In the genomic region with DNA sequence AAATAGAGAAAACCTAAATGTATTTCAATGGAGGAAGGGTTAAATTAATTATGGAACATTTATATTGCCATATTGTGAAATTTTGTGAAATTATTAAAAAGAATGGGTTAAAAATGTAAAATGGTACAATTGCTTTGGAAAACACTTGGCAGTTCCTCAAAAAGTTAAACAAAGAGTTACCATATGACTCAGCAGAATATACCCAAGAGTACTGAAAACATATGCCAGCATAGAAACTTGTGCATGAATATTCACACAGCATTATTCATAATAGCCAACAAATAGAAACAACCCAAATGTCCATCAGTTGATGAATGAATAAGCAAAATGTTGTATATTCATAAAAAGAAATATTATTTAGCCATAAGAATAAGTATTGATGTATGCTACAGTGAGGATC, we compare ENCODE assay signal across 27 cellular contexts.
A peak's percentile ranks its signal among the peaks of the same experiment; 100 is the strongest.
DNase-seq lines count a peak whose midpoint lies in the region; ATAC-seq and TF ChIP-seq lines count a peak whose summit lies in the region.
"Had no signal": no experiment of that assay in that cellular context is flagged by ENCODE, and none has a peak within 500 bp of the region (broad histone marks: within the 10 kb centered on the region; RNA-seq: fewer than 3 reads in every experiment).

No MANE protein-coding gene starts in this region.

- H2BK15ac ChIP-seq in IMR-90 (ENCODE audit: low read depth, low read length): no peak overlapping the region

- no peak overlapping the region for H2BK5ac ChIP-seq in IMR-90 (ENCODE audit: low read depth, low read length, poor library complexity, severe bottlenecking)

- intact Hi-C loops in IMR-90 (cut with micrococcal nuclease) (no loop called here), right cardiac atrium (cut with DNase I) (no loop called here)

- TF ChIP-seq CTCF in IMR-90 (conservative IDR thresholded peaks at IDR 0.05; ENCODE audit: low read depth, low read length): no peak
- no peak for TF ChIP-seq CTCF in fibroblast of pulmonary artery (IDR thresholded peaks at IDR 0.05; ENCODE audit: low read length, missing control alignments)

- no peak overlapping the region for H4K8ac ChIP-seq in IMR-90 (ENCODE audit: low read depth in 2 of 2, low read length in 2 of 2)

- no peak overlapping the region for H3K23ac ChIP-seq in IMR-90 (ENCODE audit: low read depth, low read length)

- no peak overlapping the region for H3K18ac ChIP-seq in IMR-90 (ENCODE audit: low read depth, low read length)

- CTCF ChIA-PET in IMR-90 (lab: Yijun Ruan, JAX): no interaction called here

- H3K9me1 ChIP-seq in IMR-90 (ENCODE audit: insufficient read depth, low read length): no peaks in the 10 kb centered on the region

- in situ Hi-C loops in IMR-90 (cut with MboI; ENCODE audit: low sequenced_read_pairs): no loop called here

- no peaks in the 10 kb centered on the region for H4K20me1 ChIP-seq in IMR-90 (ENCODE audit: insufficient read depth, low read length)

- BruUV-seq in IMR-90 (replicated peaks; lab: Mats Ljungman, UMichigan): no TSS peak

- H3K4me2 ChIP-seq in IMR-90 (ENCODE audit: low read depth, low read length): no peak overlapping the region

- no peaks in the 10 kb centered on the region for H3K4me1 ChIP-seq in IMR-90 (ENCODE audit: control insufficient read depth, insufficient read depth, low read length)
- peaks cover 10% of the 10 kb centered on the region for H3K4me1 ChIP-seq in right cardiac atrium (ENCODE audit: control insufficient read depth, insufficient read depth, low read length)
- H3K4me1 ChIP-seq: vagina had no signal

- H4K5ac ChIP-seq in IMR-90 (ENCODE audit: low read depth, low read length): no peak overlapping the region

- H2BK120ac ChIP-seq in IMR-90 (ENCODE audit: low read depth, low read length): no peak overlapping the region

- no peak overlapping the region for H2AFZ ChIP-seq in IMR-90 (replicated peaks; ENCODE audit: low read length, poor library complexity)

- no peaks in the 10 kb centered on the region for H3K79me1 ChIP-seq in IMR-90 (ENCODE audit: low read depth in 1 of 2, low read length in 2 of 2)

- no peak overlapping the region for H2AK5ac ChIP-seq in IMR-90 (ENCODE audit: low read depth, low read length)

- H3K9ac ChIP-seq in IMR-90 (ENCODE audit: low read depth, low read length): no peak overlapping the region

- H2BK20ac ChIP-seq in IMR-90 (ENCODE audit: low read depth, low read length): no peak overlapping the region

- no peak for ATAC-seq in IMR-90 (ENCODE audit: low read depth)
- ATAC-seq in right cardiac atrium: no peak
- no peak for ATAC-seq in esophagus mucosa
- no peak for ATAC-seq in GM18868 (IDR thresholded peaks at IDR 0.05; ENCODE audit: unreplicated experiment)
- ATAC-seq: left ventricle myocardium superior; naive thymus-derived CD8-positive, alpha-beta T cell had no signal

- H3K36me3 ChIP-seq in IMR-90 (ENCODE audit: control insufficient read depth, insufficient read depth, low read length): no peaks in the 10 kb centered on the region
- H3K36me3 ChIP-seq: thoracic aorta, vagina had no signal

- H2AK9ac ChIP-seq in IMR-90 (replicated peaks; ENCODE audit: low read depth, low read length, poor library complexity): no peak overlapping the region

- no peak overlapping the region for H4K91ac ChIP-seq in IMR-90 (ENCODE audit: insufficient read depth, low read depth, low read length)

- H3K9me3 ChIP-seq in IMR-90 (ENCODE audit: control insufficient read depth, insufficient read depth, low read length): no peaks in the 10 kb centered on the region
- H3K9me3 ChIP-seq in right cardiac atrium (ENCODE audit: control insufficient read depth, low read length): no peaks in the 10 kb centered on the region
- H3K9me3 ChIP-seq: thoracic aorta, vagina had no signal

- POLR2A ChIA-PET in IMR-90 (lab: Charles Lee; ENCODE audit: unreplicated experiment): no interaction called here

- TF ChIP-seq POLR2A in IMR-90 (IDR thresholded peaks at IDR 0.05; ENCODE audit: low read depth, low read length): no peak

- dilution Hi-C loops in IMR-90 (cut with HindIII; ENCODE audit: low sequenced_read_pairs, unreplicated experiment): no loop called here

- no peak overlapping the region for H3K27ac ChIP-seq in IMR-90 (ENCODE audit: insufficient read depth, low read length)
- H3K27ac ChIP-seq in right cardiac atrium (ENCODE audit: low read length): no peak overlapping the region
- H3K27ac ChIP-seq: dorsolateral prefrontal cortex, epithelial cell of prostate, RWPE1, thoracic aorta, vagina had no signal

- H3K4ac ChIP-seq in IMR-90 (ENCODE audit: low read depth, low read length): no peak overlapping the region

- TF ChIP-seq RAD21 in IMR-90 (IDR thresholded peaks at IDR 0.05; ENCODE audit: low read length): no peak

- no peak overlapping the region for H3K14ac ChIP-seq in IMR-90 (replicated peaks; ENCODE audit: low read depth, low read length)

- H3K4me3 ChIP-seq in IMR-90 (ENCODE audit: insufficient read depth, low read depth, low read length): no peak overlapping the region
- no peak overlapping the region for H3K4me3 ChIP-seq in fibroblast of pulmonary artery (replicated peaks; ENCODE audit: low read depth, low read length)
- H3K4me3 ChIP-seq in right cardiac atrium (ENCODE audit: low read length): no peak overlapping the region
- H3K4me3 ChIP-seq: dorsolateral prefrontal cortex, thoracic aorta, vagina had no signal

- H3K56ac ChIP-seq in IMR-90 (ENCODE audit: extremely low read depth, insufficient read depth, low read length): no peak overlapping the region

- peak; percentile 34 for DNase-seq in CD1c-positive myeloid dendritic cell (ENCODE audit: extremely low spot score)
- DNase-seq in IMR-90: no peak
- DNase-seq in astrocyte of the hippocampus (ENCODE audit: low read depth, low spot score): peak; percentile 25
- peak; percentile 79 for DNase-seq in fibroblast of pulmonary artery (ENCODE audit: low read depth)
- no peak for DNase-seq in right cardiac atrium
- DNase-seq: activated B cell treated with CpG ODN at 0.5 μM for 24 hours; activated naive CD4-positive, alpha-beta T cell treated with anti-CD3 and anti-CD28 coated beads, Interleukin-2, amount 50 U/mL, for 16 hours; anterior cingulate cortex; CD4-positive, alpha-beta T cell; central memory CD4-positive, alpha-beta T cell; dorsolateral prefrontal cortex; GOT3; left ventricle myocardium superior; naive thymus-derived CD8-positive, alpha-beta T cell; NCI-H1092 treated with DMSO at 0.1 percent for 48 hours; NCI-H1930; NCI-H2227 treated with DMSO at 0.1 percent for 48 hours; NCI-H69; stimulated activated CD4-positive, alpha-beta T cell treated with anti-CD3 and anti-CD28 coated beads, Interleukin-4, amount 100 ng/mL, for 4 hours; stimulated activated naive CD4-positive, alpha-beta T cell; T-helper 9 cell had no signal

- no peaks in the 10 kb centered on the region for H3K27me3 ChIP-seq in IMR-90 (ENCODE audit: control insufficient read depth, insufficient read depth, low read length)
- H3K27me3 ChIP-seq in right cardiac atrium (ENCODE audit: control insufficient read depth, insufficient read depth): no peaks in the 10 kb centered on the region
- H3K27me3 ChIP-seq: dorsolateral prefrontal cortex, vagina had no signal

TF ChIP-seq in IMR-90, 13 proteins besides CTCF, POLR2A, EP300 and RAD21:
- TF ChIP-seq MXI1 (IDR thresholded peaks at IDR 0.05; ENCODE audit: borderline replicate concordance, low read depth, low read length): no peak
- no peak for TF ChIP-seq MAZ (IDR thresholded peaks at IDR 0.05; ENCODE audit: borderline replicate concordance, low read depth, low read length)
- no peak for TF ChIP-seq BHLHE40 (IDR thresholded peaks at IDR 0.05; ENCODE audit: low read depth, low read length)
- TF ChIP-seq RFX5 (IDR thresholded peaks at IDR 0.05; ENCODE audit: low read depth, low read length): no peak
- no peak for TF ChIP-seq FOS (IDR thresholded peaks at IDR 0.05; ENCODE audit: low read depth, low read length)
- TF ChIP-seq NFE2L2 (IDR thresholded peaks at IDR 0.05; ENCODE audit: low read depth, low read length): peak; percentile 71
- no peak for TF ChIP-seq CHD1 (IDR thresholded peaks at IDR 0.05; ENCODE audit: low read depth, low read length)
- no peak for TF ChIP-seq CEBPB (IDR thresholded peaks at IDR 0.05; ENCODE audit: low read depth, low read length)
- TF ChIP-seq, protein P1, sequence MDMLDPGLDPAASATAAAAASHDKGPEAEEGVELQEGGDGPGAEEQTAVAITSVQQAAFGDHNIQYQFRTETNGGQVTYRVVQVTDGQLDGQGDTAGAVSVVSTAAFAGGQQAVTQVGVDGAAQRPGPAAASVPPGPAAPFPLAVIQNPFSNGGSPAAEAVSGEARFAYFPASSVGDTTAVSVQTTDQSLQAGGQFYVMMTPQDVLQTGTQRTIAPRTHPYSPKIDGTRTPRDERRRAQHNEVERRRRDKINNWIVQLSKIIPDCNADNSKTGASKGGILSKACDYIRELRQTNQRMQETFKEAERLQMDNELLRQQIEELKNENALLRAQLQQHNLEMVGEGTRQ (IDR thresholded peaks at IDR 0.05; ENCODE audit: low read depth, low read length): no peak
- TF ChIP-seq SMC3 (IDR thresholded peaks at IDR 0.05; ENCODE audit: low read depth, low read length): no peak
- TF ChIP-seq, protein P2, sequence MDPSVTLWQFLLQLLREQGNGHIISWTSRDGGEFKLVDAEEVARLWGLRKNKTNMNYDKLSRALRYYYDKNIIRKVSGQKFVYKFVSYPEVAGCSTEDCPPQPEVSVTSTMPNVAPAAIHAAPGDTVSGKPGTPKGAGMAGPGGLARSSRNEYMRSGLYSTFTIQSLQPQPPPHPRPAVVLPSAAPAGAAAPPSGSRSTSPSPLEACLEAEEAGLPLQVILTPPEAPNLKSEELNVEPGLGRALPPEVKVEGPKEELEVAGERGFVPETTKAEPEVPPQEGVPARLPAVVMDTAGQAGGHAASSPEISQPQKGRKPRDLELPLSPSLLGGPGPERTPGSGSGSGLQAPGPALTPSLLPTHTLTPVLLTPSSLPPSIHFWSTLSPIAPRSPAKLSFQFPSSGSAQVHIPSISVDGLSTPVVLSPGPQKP (IDR thresholded peaks at IDR 0.05; ENCODE audit: borderline replicate concordance, low read depth, low read length): no peak
- no peak for TF ChIP-seq RCOR1 (IDR thresholded peaks at IDR 0.05; ENCODE audit: insufficient replicate concordance, low read length)
- 0 out of 2 replicates have a peak, but pooled peaks have one; percentile 3 for TF ChIP-seq MAFK (IDR thresholded peaks at IDR 0.05; ENCODE audit: low read depth, low read length)
TF ChIP-seq in IMR-90: peak in this region for 2.

Comparison
In these comparisons a context has a peak if more than half of its experiments do, and no peak if none do; other contexts are left out.
1. DNase-seq: peak in CD1c-positive myeloid dendritic cell (single experiment), astrocyte of the hippocampus (single experiment) and fibroblast of pulmonary artery (single experiment); none in IMR-90 (single experiment) and right cardiac atrium (0 of 3).